ENCODE assay signal across 16 cellular contexts in genomic region chr5:125486634-125487033, GRCh38.
A peak's percentile ranks its signal among the peaks of the same experiment; 100 is the strongest.
DNase-seq lines count a peak whose midpoint lies in the region; ATAC-seq and TF ChIP-seq lines count a peak whose summit lies in the region.
"Had no signal": no experiment of that assay in that cellular context is flagged by ENCODE, and none has a peak within 500 bp of the region (broad histone marks: within the 10 kb centered on the region; RNA-seq: fewer than 3 reads in every experiment).

No MANE protein-coding gene starts in this region.

- H3K9me3 ChIP-seq in fibroblast of lung (ENCODE audit: control insufficient read depth, insufficient read depth, low read depth, low read length) (no peaks in the 10 kb centered on the region), osteoblast (ENCODE audit: low read depth, low read length) (no peaks in the 10 kb centered on the region)
- H3K9me3 ChIP-seq: Peyer's patch had no signal

- ATAC-seq in SK-N-SH treated with all-trans-retinoic acid at 6 μM for 48 hours (no peak), HG02623 (IDR thresholded peaks at IDR 0.05; ENCODE audit: unreplicated experiment) (no peak), HG03280 (IDR thresholded peaks at IDR 0.05; ENCODE audit: unreplicated experiment) (no peak)
- ATAC-seq: activated CD8-positive, alpha-beta memory T cell treated with anti-CD3 and anti-CD28 coated beads, Interleukin-2, amount 10 ng/mL, durations not matched to agents 7 days and 5 days; left ventricle myocardium superior had no signal

- no peak for TF ChIP-seq CTCF in fibroblast of lung (conservative IDR thresholded peaks at IDR 0.05 in 1 of 2, IDR thresholded peaks at IDR 0.05 in 1 of 2; ENCODE audit: low read depth in 1 of 2, low read length in 2 of 2)
- no peak for TF ChIP-seq CTCF in osteoblast (IDR thresholded peaks at IDR 0.05; ENCODE audit: extremely low read depth, low read depth, low read length)

- H3K36me3 ChIP-seq in fibroblast of lung (ENCODE audit: control insufficient read depth, insufficient read depth, low read length) (no peaks in the 10 kb centered on the region), osteoblast (ENCODE audit: insufficient read depth, low read length) (no peaks in the 10 kb centered on the region)
- H3K36me3 ChIP-seq: adrenal gland, Peyer's patch had no signal

- peak; percentile 54 for DNase-seq in ELR (ENCODE audit: low read depth)
- DNase-seq in fibroblast of lung (ENCODE audit: low read depth in 2 of 2) = peak; percentile 53 to 87
- DNase-seq in osteoblast (ENCODE audit: insufficient read length, low spot score, missing footprints) = no peak
- no peak for DNase-seq in mucosa of gallbladder (ENCODE audit: low spot score)
- DNase-seq in NCI-H146 treated with DMSO at 0.1 percent for 48 hours (lab: John Stamatoyannopoulos, UW; ENCODE audit: unreplicated experiment) = no peak
- DNase-seq: activated CD8-positive, alpha-beta memory T cell treated with anti-CD3 and anti-CD28 coated beads, Interleukin-2, amount 10 ng/mL, durations not matched to agents 7 days and 5 days; adrenal gland; GOT3; KBM-7; left ventricle myocardium superior; NCI-H2081 treated with DMSO at 0.1 percent for 48 hours; Peyer's patch; trophoblast cell had no signal

- H2AFZ ChIP-seq in fibroblast of lung (ENCODE audit: low read length) (no peak overlapping the region), osteoblast (ENCODE audit: low read length) (no peak overlapping the region)

- no peak overlapping the region for H3K27ac ChIP-seq in fibroblast of lung (ENCODE audit: insufficient read depth, low read length)
- H3K27ac ChIP-seq in osteoblast (ENCODE audit: low read depth, low read length) = peak overlapping the region; percentile 56
- H3K27ac ChIP-seq: adrenal gland had no signal

- H4K20me1 ChIP-seq in fibroblast of lung (ENCODE audit: control insufficient read depth, extremely low read depth, insufficient read depth, low read length) = no peaks in the 10 kb centered on the region
- no peaks in the 10 kb centered on the region for H4K20me1 ChIP-seq in osteoblast (ENCODE audit: insufficient read depth, low read length)

- H3K4me3 ChIP-seq in fibroblast of lung (replicated peaks in 1 of 4; ENCODE audit: control extremely low read depth in 1 of 4, insufficient read depth in 1 of 4, low read depth in 3 of 4, low read length in 4 of 4) (no peak overlapping the region), osteoblast (ENCODE audit: insufficient read depth, low read length) (no peak overlapping the region)
- H3K4me3 ChIP-seq: adrenal gland, Peyer's patch had no signal

- H3K27me3 ChIP-seq in fibroblast of lung (ENCODE audit: control insufficient read depth, insufficient read depth, low read length) (no peaks in the 10 kb centered on the region), osteoblast (ENCODE audit: insufficient read depth, low read length) (no peaks in the 10 kb centered on the region)
- H3K27me3 ChIP-seq: adrenal gland, Peyer's patch had no signal

- H3K79me2 ChIP-seq in fibroblast of lung (ENCODE audit: control insufficient read depth, insufficient read depth, low read length) (no peaks in the 10 kb centered on the region), osteoblast (ENCODE audit: insufficient read depth, low read length) (no peaks in the 10 kb centered on the region)

- no peak overlapping the region for H3K9ac ChIP-seq in fibroblast of lung (ENCODE audit: insufficient read depth, low read length)

- H3K4me1 ChIP-seq in fibroblast of lung (ENCODE audit: control insufficient read depth, extremely low read depth, insufficient read depth, low read length) (peaks cover 18% of the 10 kb centered on the region), osteoblast (ENCODE audit: insufficient read depth, low read length) (peaks cover 31% of the 10 kb centered on the region)

- H3K4me2 ChIP-seq in fibroblast of lung (ENCODE audit: extremely low read depth, insufficient read depth, low read length) = no peak overlapping the region
- peak overlapping the region; percentile 72 for H3K4me2 ChIP-seq in osteoblast (ENCODE audit: insufficient read depth, low read length)

TF ChIP-seq in SK-N-SH treated with all-trans-retinoic acid at 6 μM for 48 hours, 23 proteins besides CTCF, POLR2A, EP300 and RAD21:
- TF ChIP-seq GLIS3 (CRISPR knock-in tag; IDR thresholded peaks at IDR 0.05) = no peak
- no peak for TF ChIP-seq ZNF8 (CRISPR knock-in tag; IDR thresholded peaks at IDR 0.05)
- TF ChIP-seq CREB5 (CRISPR knock-in tag; IDR thresholded peaks at IDR 0.05; ENCODE audit: low read depth) = no peak
- TF ChIP-seq ARNTL (CRISPR knock-in tag; IDR thresholded peaks at IDR 0.05; ENCODE audit: borderline replicate concordance, low read depth) = no peak
- TF ChIP-seq ISL1 (CRISPR knock-in tag; IDR thresholded peaks at IDR 0.05) = peak; percentile 84
- TF ChIP-seq ZC3H10 (CRISPR knock-in tag; IDR thresholded peaks at IDR 0.05) = peak; percentile 23; the same call in 1 of the 2 replicates
- no peak for TF ChIP-seq ZNF565 (CRISPR knock-in tag; conservative IDR thresholded peaks at IDR 0.05; ENCODE audit: low read depth)

Comparison
In these comparisons a context has a peak if more than half of its experiments do, and no peak if none do; other contexts are left out.
1. DNase-seq: peak in ELR (single experiment) and fibroblast of lung (2 of 2); none in osteoblast (single experiment), mucosa of gallbladder (single experiment) and NCI-H146 treated with DMSO at 0.1 percent for 48 hours (single experiment).